1 cellular context compared by ENCODE assay signal in the genomic region with DNA sequence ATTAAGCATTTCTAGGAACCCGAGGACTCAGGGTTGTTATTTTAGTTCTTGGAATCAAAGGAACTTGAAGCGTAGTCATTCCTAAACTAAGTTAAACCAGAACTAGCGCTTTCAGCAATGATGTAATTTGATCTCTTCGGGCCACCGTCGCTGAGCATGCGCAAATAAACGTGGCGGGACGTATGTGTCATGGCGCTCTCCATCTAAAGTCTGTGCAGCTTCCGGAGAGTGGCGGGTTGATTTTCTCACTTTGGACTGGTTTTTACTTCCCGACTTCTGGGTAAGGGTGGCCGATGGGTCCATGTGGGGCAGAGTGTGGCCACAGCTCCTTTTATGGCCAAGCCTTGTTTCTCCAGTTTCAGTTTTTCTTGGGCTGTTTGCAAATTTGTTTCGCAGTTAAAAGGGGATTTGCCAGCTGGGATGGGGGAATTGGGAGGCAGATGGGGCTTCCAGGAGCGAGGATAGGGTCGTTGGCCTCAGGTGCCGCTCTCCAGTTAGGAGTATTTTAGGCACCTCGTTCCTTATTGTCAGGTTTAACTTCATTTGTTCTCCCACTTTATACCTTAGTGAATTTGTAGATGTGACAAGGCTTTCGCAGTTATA.
A peak's percentile ranks its signal among the peaks of the same experiment; 100 is the strongest.
TF ChIP-seq lines count a peak whose summit lies in the region.

A gene (plus strand): TSS at position 163 of the 603 bp plus-strand sequence. CDS start 11,894 bp downstream, outside the sequence.

TF ChIP-seq in GM12878, 131 proteins besides CTCF, POLR2A, EP300 and RAD21 (continued from another document and continues in another):
- TF ChIP-seq, protein P1, sequence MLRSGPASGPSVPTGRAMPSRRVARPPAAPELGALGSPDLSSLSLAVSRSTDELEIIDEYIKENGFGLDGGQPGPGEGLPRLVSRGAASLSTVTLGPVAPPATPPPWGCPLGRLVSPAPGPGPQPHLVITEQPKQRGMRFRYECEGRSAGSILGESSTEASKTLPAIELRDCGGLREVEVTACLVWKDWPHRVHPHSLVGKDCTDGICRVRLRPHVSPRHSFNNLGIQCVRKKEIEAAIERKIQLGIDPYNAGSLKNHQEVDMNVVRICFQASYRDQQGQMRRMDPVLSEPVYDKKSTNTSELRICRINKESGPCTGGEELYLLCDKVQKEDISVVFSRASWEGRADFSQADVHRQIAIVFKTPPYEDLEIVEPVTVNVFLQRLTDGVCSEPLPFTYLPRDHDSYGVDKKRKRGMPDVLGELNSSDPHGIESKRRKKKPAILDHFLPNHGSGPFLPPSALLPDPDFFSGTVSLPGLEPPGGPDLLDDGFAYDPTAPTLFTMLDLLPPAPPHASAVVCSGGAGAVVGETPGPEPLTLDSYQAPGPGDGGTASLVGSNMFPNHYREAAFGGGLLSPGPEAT (IDR thresholded peaks at IDR 0.05; ENCODE audit: low read depth) = peak; percentile 99
- TF ChIP-seq, protein P2, sequence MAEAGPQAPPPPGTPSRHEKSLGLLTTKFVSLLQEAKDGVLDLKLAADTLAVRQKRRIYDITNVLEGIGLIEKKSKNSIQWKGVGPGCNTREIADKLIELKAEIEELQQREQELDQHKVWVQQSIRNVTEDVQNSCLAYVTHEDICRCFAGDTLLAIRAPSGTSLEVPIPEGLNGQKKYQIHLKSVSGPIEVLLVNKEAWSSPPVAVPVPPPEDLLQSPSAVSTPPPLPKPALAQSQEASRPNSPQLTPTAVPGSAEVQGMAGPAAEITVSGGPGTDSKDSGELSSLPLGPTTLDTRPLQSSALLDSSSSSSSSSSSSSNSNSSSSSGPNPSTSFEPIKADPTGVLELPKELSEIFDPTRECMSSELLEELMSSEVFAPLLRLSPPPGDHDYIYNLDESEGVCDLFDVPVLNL (IDR thresholded peaks at IDR 0.05; ENCODE audit: low read depth, low read length) = peak; percentile 71; the same call in 1 of the 2 replicates
- TF ChIP-seq, protein P3, sequence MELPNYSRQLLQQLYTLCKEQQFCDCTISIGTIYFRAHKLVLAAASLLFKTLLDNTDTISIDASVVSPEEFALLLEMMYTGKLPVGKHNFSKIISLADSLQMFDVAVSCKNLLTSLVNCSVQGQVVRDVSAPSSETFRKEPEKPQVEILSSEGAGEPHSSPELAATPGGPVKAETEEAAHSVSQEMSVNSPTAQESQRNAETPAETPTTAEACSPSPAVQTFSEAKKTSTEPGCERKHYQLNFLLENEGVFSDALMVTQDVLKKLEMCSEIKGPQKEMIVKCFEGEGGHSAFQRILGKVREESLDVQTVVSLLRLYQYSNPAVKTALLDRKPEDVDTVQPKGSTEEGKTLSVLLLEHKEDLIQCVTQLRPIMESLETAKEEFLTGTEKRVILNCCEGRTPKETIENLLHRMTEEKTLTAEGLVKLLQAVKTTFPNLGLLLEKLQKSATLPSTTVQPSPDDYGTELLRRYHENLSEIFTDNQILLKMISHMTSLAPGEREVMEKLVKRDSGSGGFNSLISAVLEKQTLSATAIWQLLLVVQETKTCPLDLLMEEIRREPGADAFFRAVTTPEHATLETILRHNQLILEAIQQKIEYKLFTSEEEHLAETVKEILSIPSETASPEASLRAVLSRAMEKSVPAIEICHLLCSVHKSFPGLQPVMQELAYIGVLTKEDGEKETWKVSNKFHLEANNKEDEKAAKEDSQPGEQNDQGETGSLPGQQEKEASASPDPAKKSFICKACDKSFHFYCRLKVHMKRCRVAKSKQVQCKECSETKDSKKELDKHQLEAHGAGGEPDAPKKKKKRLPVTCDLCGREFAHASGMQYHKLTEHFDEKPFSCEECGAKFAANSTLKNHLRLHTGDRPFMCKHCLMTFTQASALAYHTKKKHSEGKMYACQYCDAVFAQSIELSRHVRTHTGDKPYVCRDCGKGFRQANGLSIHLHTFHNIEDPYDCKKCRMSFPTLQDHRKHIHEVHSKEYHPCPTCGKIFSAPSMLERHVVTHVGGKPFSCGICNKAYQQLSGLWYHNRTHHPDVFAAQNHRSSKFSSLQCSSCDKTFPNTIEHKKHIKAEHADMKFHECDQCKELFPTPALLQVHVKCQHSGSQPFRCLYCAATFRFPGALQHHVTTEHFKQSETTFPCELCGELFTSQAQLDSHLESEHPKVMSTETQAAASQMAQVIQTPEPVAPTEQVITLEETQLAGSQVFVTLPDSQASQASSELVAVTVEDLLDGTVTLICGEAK (IDR thresholded peaks at IDR 0.05; ENCODE audit: borderline replicate concordance) = no peak; the same call in 1 of the 2 replicates
- TF ChIP-seq, protein P4, sequence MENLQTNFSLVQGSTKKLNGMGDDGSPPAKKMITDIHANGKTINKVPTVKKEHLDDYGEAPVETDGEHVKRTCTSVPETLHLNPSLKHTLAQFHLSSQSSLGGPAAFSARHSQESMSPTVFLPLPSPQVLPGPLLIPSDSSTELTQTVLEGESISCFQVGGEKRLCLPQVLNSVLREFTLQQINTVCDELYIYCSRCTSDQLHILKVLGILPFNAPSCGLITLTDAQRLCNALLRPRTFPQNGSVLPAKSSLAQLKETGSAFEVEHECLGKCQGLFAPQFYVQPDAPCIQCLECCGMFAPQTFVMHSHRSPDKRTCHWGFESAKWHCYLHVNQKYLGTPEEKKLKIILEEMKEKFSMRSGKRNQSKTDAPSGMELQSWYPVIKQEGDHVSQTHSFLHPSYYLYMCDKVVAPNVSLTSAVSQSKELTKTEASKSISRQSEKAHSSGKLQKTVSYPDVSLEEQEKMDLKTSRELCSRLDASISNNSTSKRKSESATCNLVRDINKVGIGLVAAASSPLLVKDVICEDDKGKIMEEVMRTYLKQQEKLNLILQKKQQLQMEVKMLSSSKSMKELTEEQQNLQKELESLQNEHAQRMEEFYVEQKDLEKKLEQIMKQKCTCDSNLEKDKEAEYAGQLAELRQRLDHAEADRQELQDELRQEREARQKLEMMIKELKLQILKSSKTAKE (IDR thresholded peaks at IDR 0.05; ENCODE audit: low read depth, poor library complexity, severe bottlenecking) = peak; percentile 44
- TF ChIP-seq MYB (IDR thresholded peaks at IDR 0.05; ENCODE audit: borderline replicate concordance, low read depth, low read length) = no peak
- no peak for TF ChIP-seq SREBF1 (IDR thresholded peaks at IDR 0.05; ENCODE audit: low read length)
- TF ChIP-seq TBL1XR1 (IDR thresholded peaks at IDR 0.05; ENCODE audit: low read depth, low read length) = 0 out of 2 replicates have a peak, but pooled peaks have one; percentile 15
- no peak for TF ChIP-seq RFX5 (IDR thresholded peaks at IDR 0.05; ENCODE audit: low read depth, low read length)
- TF ChIP-seq, protein P5, sequence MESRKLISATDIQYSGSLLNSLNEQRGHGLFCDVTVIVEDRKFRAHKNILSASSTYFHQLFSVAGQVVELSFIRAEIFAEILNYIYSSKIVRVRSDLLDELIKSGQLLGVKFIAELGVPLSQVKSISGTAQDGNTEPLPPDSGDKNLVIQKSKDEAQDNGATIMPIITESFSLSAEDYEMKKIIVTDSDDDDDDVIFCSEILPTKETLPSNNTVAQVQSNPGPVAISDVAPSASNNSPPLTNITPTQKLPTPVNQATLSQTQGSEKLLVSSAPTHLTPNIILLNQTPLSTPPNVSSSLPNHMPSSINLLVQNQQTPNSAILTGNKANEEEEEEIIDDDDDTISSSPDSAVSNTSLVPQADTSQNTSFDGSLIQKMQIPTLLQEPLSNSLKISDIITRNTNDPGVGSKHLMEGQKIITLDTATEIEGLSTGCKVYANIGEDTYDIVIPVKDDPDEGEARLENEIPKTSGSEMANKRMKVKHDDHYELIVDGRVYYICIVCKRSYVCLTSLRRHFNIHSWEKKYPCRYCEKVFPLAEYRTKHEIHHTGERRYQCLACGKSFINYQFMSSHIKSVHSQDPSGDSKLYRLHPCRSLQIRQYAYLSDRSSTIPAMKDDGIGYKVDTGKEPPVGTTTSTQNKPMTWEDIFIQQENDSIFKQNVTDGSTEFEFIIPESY (IDR thresholded peaks at IDR 0.05) = no peak
- no peak for TF ChIP-seq FOXM1 (IDR thresholded peaks at IDR 0.05; ENCODE audit: low read depth, low read length)
- no peak for TF ChIP-seq SMC3 (IDR thresholded peaks at IDR 0.05; ENCODE audit: borderline replicate concordance, low read length)
- no peak for TF ChIP-seq EZH2 (IDR thresholded peaks at IDR 0.05; ENCODE audit: borderline replicate concordance, control insufficient read depth, low read depth, low read length)
- peak; percentile 65; the same call in 1 of the 2 replicates for TF ChIP-seq CBFB (IDR thresholded peaks at IDR 0.05; ENCODE audit: low read depth)
- 0 out of 2 replicates have a peak, but pooled peaks have one; percentile 57 for TF ChIP-seq CREM (IDR thresholded peaks at IDR 0.05; ENCODE audit: low read depth)
- TF ChIP-seq, protein P6, sequence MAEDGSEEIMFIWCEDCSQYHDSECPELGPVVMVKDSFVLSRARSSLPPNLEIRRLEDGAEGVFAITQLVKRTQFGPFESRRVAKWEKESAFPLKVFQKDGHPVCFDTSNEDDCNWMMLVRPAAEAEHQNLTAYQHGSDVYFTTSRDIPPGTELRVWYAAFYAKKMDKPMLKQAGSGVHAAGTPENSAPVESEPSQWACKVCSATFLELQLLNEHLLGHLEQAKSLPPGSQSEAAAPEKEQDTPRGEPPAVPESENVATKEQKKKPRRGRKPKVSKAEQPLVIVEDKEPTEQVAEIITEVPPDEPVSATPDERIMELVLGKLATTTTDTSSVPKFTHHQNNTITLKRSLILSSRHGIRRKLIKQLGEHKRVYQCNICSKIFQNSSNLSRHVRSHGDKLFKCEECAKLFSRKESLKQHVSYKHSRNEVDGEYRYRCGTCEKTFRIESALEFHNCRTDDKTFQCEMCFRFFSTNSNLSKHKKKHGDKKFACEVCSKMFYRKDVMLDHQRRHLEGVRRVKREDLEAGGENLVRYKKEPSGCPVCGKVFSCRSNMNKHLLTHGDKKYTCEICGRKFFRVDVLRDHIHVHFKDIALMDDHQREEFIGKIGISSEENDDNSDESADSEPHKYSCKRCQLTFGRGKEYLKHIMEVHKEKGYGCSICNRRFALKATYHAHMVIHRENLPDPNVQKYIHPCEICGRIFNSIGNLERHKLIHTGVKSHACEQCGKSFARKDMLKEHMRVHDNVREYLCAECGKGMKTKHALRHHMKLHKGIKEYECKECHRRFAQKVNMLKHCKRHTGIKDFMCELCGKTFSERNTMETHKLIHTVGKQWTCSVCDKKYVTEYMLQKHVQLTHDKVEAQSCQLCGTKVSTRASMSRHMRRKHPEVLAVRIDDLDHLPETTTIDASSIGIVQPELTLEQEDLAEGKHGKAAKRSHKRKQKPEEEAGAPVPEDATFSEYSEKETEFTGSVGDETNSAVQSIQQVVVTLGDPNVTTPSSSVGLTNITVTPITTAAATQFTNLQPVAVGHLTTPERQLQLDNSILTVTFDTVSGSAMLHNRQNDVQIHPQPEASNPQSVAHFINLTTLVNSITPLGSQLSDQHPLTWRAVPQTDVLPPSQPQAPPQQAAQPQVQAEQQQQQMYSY (CRISPR knock-in tag; IDR thresholded peaks at IDR 0.05) = no peak
- TF ChIP-seq, protein P7, sequence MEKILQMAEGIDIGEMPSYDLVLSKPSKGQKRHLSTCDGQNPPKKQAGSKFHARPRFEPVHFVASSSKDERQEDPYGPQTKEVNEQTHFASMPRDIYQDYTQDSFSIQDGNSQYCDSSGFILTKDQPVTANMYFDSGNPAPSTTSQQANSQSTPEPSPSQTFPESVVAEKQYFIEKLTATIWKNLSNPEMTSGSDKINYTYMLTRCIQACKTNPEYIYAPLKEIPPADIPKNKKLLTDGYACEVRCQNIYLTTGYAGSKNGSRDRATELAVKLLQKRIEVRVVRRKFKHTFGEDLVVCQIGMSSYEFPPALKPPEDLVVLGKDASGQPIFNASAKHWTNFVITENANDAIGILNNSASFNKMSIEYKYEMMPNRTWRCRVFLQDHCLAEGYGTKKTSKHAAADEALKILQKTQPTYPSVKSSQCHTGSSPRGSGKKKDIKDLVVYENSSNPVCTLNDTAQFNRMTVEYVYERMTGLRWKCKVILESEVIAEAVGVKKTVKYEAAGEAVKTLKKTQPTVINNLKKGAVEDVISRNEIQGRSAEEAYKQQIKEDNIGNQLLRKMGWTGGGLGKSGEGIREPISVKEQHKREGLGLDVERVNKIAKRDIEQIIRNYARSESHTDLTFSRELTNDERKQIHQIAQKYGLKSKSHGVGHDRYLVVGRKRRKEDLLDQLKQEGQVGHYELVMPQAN (conservative IDR thresholded peaks at IDR 0.05) = no peak; the same call in 1 of the 2 replicates
- TF ChIP-seq CBX5 (IDR thresholded peaks at IDR 0.05; ENCODE audit: low read depth) = no peak
- no peak for TF ChIP-seq NR2C2 (IDR thresholded peaks at IDR 0.05; ENCODE audit: borderline replicate concordance, control insufficient read depth, insufficient read length, low read depth)
- TF ChIP-seq, protein P8, sequence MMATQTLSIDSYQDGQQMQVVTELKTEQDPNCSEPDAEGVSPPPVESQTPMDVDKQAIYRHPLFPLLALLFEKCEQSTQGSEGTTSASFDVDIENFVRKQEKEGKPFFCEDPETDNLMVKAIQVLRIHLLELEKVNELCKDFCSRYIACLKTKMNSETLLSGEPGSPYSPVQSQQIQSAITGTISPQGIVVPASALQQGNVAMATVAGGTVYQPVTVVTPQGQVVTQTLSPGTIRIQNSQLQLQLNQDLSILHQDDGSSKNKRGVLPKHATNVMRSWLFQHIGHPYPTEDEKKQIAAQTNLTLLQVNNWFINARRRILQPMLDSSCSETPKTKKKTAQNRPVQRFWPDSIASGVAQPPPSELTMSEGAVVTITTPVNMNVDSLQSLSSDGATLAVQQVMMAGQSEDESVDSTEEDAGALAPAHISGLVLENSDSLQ (IDR thresholded peaks at IDR 0.05) = peak; percentile 46; the same call in 1 of the 2 replicates
- peak; percentile 100 for TF ChIP-seq RB1 (IDR thresholded peaks at IDR 0.05; ENCODE audit: borderline replicate concordance)
- peak; percentile 88 for TF ChIP-seq MXI1 (IDR thresholded peaks at IDR 0.05; ENCODE audit: low read depth, low read length)
- TF ChIP-seq, protein P9, sequence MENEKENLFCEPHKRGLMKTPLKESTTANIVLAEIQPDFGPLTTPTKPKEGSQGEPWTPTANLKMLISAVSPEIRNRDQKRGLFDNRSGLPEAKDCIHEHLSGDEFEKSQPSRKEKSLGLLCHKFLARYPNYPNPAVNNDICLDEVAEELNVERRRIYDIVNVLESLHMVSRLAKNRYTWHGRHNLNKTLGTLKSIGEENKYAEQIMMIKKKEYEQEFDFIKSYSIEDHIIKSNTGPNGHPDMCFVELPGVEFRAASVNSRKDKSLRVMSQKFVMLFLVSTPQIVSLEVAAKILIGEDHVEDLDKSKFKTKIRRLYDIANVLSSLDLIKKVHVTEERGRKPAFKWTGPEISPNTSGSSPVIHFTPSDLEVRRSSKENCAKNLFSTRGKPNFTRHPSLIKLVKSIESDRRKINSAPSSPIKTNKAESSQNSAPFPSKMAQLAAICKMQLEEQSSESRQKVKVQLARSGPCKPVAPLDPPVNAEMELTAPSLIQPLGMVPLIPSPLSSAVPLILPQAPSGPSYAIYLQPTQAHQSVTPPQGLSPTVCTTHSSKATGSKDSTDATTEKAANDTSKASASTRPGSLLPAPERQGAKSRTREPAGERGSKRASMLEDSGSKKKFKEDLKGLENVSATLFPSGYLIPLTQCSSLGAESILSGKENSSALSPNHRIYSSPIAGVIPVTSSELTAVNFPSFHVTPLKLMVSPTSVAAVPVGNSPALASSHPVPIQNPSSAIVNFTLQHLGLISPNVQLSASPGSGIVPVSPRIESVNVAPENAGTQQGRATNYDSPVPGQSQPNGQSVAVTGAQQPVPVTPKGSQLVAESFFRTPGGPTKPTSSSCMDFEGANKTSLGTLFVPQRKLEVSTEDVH (IDR thresholded peaks at IDR 0.05; ENCODE audit: low read depth, partially characterized antibody) = no peak
- peak; percentile 53 for TF ChIP-seq RELA (IDR thresholded peaks at IDR 0.05; ENCODE audit: borderline replicate concordance, partially characterized antibody)
- TF ChIP-seq IKZF2 (IDR thresholded peaks at IDR 0.05) = peak; percentile 38 to 49; a peak in 2 of 4 replicates
- no peak for TF ChIP-seq STAT1 (conservative IDR thresholded peaks at IDR 0.05)
